25 cellular contexts compared by ENCODE assay signal in genomic region chr2:129771606-129772598, GRCh38.
DNase-seq lines count a peak whose midpoint lies in the region; ATAC-seq, FAIRE-seq and TF ChIP-seq lines count a peak whose summit lies in the region.
"Had no signal": no experiment of that assay in that cellular context is flagged by ENCODE, and none has a peak within 500 bp of the region (broad histone marks: within the 10 kb centered on the region; RNA-seq: fewer than 3 reads in every experiment).

No MANE protein-coding gene starts in this region.

- no CpG with 5 or more reads among the region's 7 CpGs for WGBS in H9 (ENCODE audit: extremely low coverage, insufficient read length, low lambda C conversion rate)
- WGBS in pancreas, 2 donors: 68 to 86% methylated on average over 7 of the region's 7 CpGs

- H3K9me3 ChIP-seq in left ventricle myocardium inferior (replicated peaks): peaks cover 8% of the 10 kb centered on the region
- no peaks in the 10 kb centered on the region for H3K9me3 ChIP-seq in H9 (ENCODE audit: control insufficient read depth, low read depth, low read length)
- no peaks in the 10 kb centered on the region for H3K9me3 ChIP-seq in pancreas

- H3K23ac ChIP-seq in H9 (ENCODE audit: insufficient read length, low read depth, low read length): no peak overlapping the region

- H3K4me3 Mint-ChIP-seq in H9: no peak overlapping the region
- no peak overlapping the region for H3K4me3 Mint-ChIP-seq in stimulated activated memory B cell treated with anti-CD40 and anti-IgM and Interleukin-4, amounts not matched to agents 10 μg/mL and 1 μg/mL and 100 μg/mL, for 72 hours
- H3K4me3 Mint-ChIP-seq: B cell, CD14-positive monocyte, HFFc6 had no signal

- intact Hi-C loops in cardiac septum (cut with DNase I): no loop called here
- intact Hi-C loops in left ventricle myocardium inferior (cut with micrococcal nuclease): no loop called here
- intact Hi-C loops in pancreas (cut with DNase I): no loop called here

- H4K91ac ChIP-seq in H9 (ENCODE audit: insufficient read length, low read depth, low read length): no peak overlapping the region

- peaks cover 2 to 5% of the 10 kb centered on the region in 2 experiments; a peak in 2 of 4 replicates for H3K4me1 Mint-ChIP-seq in H9
- H3K4me1 Mint-ChIP-seq in stimulated activated memory B cell treated with anti-CD40 and anti-IgM and Interleukin-4, amounts not matched to agents 10 μg/mL and 1 μg/mL and 100 μg/mL, for 72 hours: no peaks in the 10 kb centered on the region
- H3K4me1 Mint-ChIP-seq: B cell, CD14-positive monocyte had no signal

- no peaks in the 10 kb centered on the region for H3K79me1 ChIP-seq in H9 (ENCODE audit: insufficient read depth, low read depth, low read length, poor library complexity, severe bottlenecking)

- peaks cover under 1% of the 10 kb centered on the region for H3K27me3 Mint-ChIP-seq in H9 (ENCODE audit: low read depth)
- peaks cover 16% of the 10 kb centered on the region for H3K27me3 Mint-ChIP-seq in stimulated activated memory B cell treated with anti-CD40 and anti-IgM and Interleukin-4, amounts not matched to agents 10 μg/mL and 1 μg/mL and 100 μg/mL, for 72 hours

- ATAC-seq in stimulated activated memory B cell treated with anti-CD40 and anti-IgM and Interleukin-4, amounts not matched to agents 10 μg/mL and 1 μg/mL and 100 μg/mL, for 72 hours: peak; percentile 13
- ATAC-seq in pancreas: no peak

- peaks cover 0 to 4% (median 0%) of the 10 kb centered on the region in 3 experiments; a peak in 1 of 7 replicates for H3K36me3 Mint-ChIP-seq in H9 (ENCODE audit: insufficient read depth in 1 of 3, low read depth in 3 of 3)
- no peaks in the 10 kb centered on the region for H3K36me3 Mint-ChIP-seq in stimulated activated memory B cell treated with anti-CD40 and anti-IgM and Interleukin-4, amounts not matched to agents 10 μg/mL and 1 μg/mL and 100 μg/mL, for 72 hours
- H3K36me3 Mint-ChIP-seq: CD14-positive monocyte had no signal

- no peaks in the 10 kb centered on the region for H3K4me1 ChIP-seq in left ventricle myocardium inferior
- no peaks in the 10 kb centered on the region for H3K4me1 ChIP-seq in H9 (ENCODE audit: insufficient read depth, low read length)
- H3K4me1 ChIP-seq in pancreas: no peaks in the 10 kb centered on the region

- no peaks in the 10 kb centered on the region for H3K36me3 ChIP-seq in left ventricle myocardium inferior
- no peaks in the 10 kb centered on the region for H3K36me3 ChIP-seq in pancreas

- no peak overlapping the region for H3K56ac ChIP-seq in H9 (ENCODE audit: insufficient read length, low read depth, low read length)

- no peaks in the 10 kb centered on the region for H4K20me1 ChIP-seq in H9 (ENCODE audit: control insufficient read depth, insufficient read depth, insufficient read length)

- H3K9me3 Mint-ChIP-seq in H9: peaks cover 0 to 6% of the 10 kb centered on the region in 2 experiments; a peak in 1 of 5 replicates
- H3K9me3 Mint-ChIP-seq in stimulated activated memory B cell treated with anti-CD40 and anti-IgM and Interleukin-4, amounts not matched to agents 10 μg/mL and 1 μg/mL and 100 μg/mL, for 72 hours: peaks cover 7% of the 10 kb centered on the region

- no peak overlapping the region for H2AFZ ChIP-seq in H9 (ENCODE audit: low read length)

- TF ChIP-seq CTCF in left ventricle myocardium inferior (IDR thresholded peaks at IDR 0.05; ENCODE audit: borderline replicate concordance): no peak
- no peak for TF ChIP-seq CTCF in H9 (conservative IDR thresholded peaks at IDR 0.05)
- no peak for TF ChIP-seq CTCF in fibroblast of mammary gland (conservative IDR thresholded peaks at IDR 0.05; ENCODE audit: control insufficient read depth, insufficient read depth, low read depth, low read length)
- TF ChIP-seq CTCF in pancreas (IDR thresholded peaks at IDR 0.05): no peak

- peaks cover 23% of the 10 kb centered on the region for H3K27me3 ChIP-seq in left ventricle myocardium inferior (ENCODE audit: low read depth)
- H3K27me3 ChIP-seq in H9 (ENCODE audit: insufficient read depth, low read length): no peaks in the 10 kb centered on the region
- H3K27me3 ChIP-seq in pancreas: no peaks in the 10 kb centered on the region

- H3K27ac ChIP-seq in left ventricle myocardium inferior (replicated peaks) (no peak overlapping the region), H9 (ENCODE audit: insufficient read length, low read depth, low read length) (no peak overlapping the region), pancreas (no peak overlapping the region)

- DNase-seq in cardiac septum (ENCODE audit: low spot score): peak; percentile 51
- no peak for DNase-seq in left ventricle myocardium inferior
- peak; percentile 8 for DNase-seq in H9
- peak; percentile 2 for DNase-seq in fibroblast of mammary gland (ENCODE audit: low read depth)
- no peak for DNase-seq in GM12892 (ENCODE audit: insufficient read length)
- DNase-seq in pancreas: no peak
- DNase-seq: COR-L47, DMS79 treated with DMSO at 0.1 percent for 48 hours, HFFc6, KBM-7, MM.1S, NCI-H1048, NCI-H1436, NCI-H187 treated with DMSO at 0.1 percent for 48 hours, NCI-H2107, NCI-H446 treated with DMSO at 0.1 percent for 48 hours, NCI-H526 treated with DMSO at 0.1 percent for 48 hours, OCI-M1, SHP77 had no signal

- no peak for FAIRE-seq in GM12892 (lab: Jason Lieb, UNC)
- FAIRE-seq in pancreas (lab: Jason Lieb, UNC): no peak
- FAIRE-seq: A204.1, H54, RCC 7860 had no signal

- no peak overlapping the region for H2BK15ac ChIP-seq in H9 (ENCODE audit: low read depth, low read length)

- H4K5ac ChIP-seq in H9 (ENCODE audit: insufficient read length, low read depth, low read length): no peak overlapping the region

- H2BK20ac ChIP-seq in H9 (ENCODE audit: low read depth, low read length, poor library complexity, severe bottlenecking): no peak overlapping the region

- no peak overlapping the region for H2BK120ac ChIP-seq in H9 (ENCODE audit: low read depth, low read length, poor library complexity, severe bottlenecking)

- no peak overlapping the region for H3K18ac ChIP-seq in H9 (ENCODE audit: insufficient read length, low read depth, low read length)

- H3K4me3 ChIP-seq in left ventricle myocardium inferior: no peak overlapping the region
- no peak overlapping the region for H3K4me3 ChIP-seq in fibroblast of mammary gland (ENCODE audit: control insufficient read depth, low read depth, low read length)
- no peak overlapping the region for H3K4me3 ChIP-seq in pancreas

- no peak overlapping the region for H3K27ac Mint-ChIP-seq in H9
- H3K27ac Mint-ChIP-seq in stimulated activated memory B cell treated with anti-CD40 and anti-IgM and Interleukin-4, amounts not matched to agents 10 μg/mL and 1 μg/mL and 100 μg/mL, for 72 hours: no peak overlapping the region
- H3K27ac Mint-ChIP-seq: B cell, CD14-positive monocyte, HFFc6 had no signal

- no peak overlapping the region for H2BK12ac ChIP-seq in H9 (ENCODE audit: insufficient read length, low read depth, low read length)

- H3K14ac ChIP-seq in H9 (ENCODE audit: insufficient read depth, low read length): no peak overlapping the region

- H3T11ph ChIP-seq in H9 (ENCODE audit: low read length): no peak overlapping the region

- no peaks in the 10 kb centered on the region for H3K23me2 ChIP-seq in H9 (ENCODE audit: insufficient read length, low read depth, low read length, poor library complexity, severe bottlenecking)

- TF ChIP-seq POLR2A in GM12892 (IDR thresholded peaks at IDR 0.05; ENCODE audit: low read depth, low read length): no peak

- no peak overlapping the region for H3K9ac ChIP-seq in H9 (ENCODE audit: extremely low read depth, insufficient read length, low read length)

- H2BK5ac ChIP-seq in H9 (ENCODE audit: insufficient read length, low read length): no peak overlapping the region

- no peaks in the 10 kb centered on the region for H3K79me2 ChIP-seq in H9 (ENCODE audit: insufficient read depth, low read length)

- H3K4me2 ChIP-seq in H9 (ENCODE audit: insufficient read depth, insufficient read length, low read length): no peak overlapping the region

- H4K8ac ChIP-seq in H9 (replicated peaks; ENCODE audit: insufficient read length, low read depth, low read length): no peak overlapping the region

- H2AK5ac ChIP-seq in H9 (ENCODE audit: insufficient read length, low read length): no peak overlapping the region

- H3K4ac ChIP-seq in H9 (ENCODE audit: low read depth, low read length): no peak overlapping the region

Comparison
In these comparisons a context has a peak if more than half of its experiments do, and no peak if none do; other contexts are left out.
1. DNase-seq: peak in cardiac septum (single experiment), H9 (single experiment) and fibroblast of mammary gland (single experiment); none in left ventricle myocardium inferior (single experiment), GM12892 (single experiment) and pancreas (0 of 6).